Comparison of ENCODE assay signal across 28 cellular contexts in genomic region chr20:13264902-13265301, GRCh38. TPM values are rescaled to one million over a fixed set of nuclear protein-coding genes. Genes with fewer than 3 reads are reported as not detected.
"Had no signal": no experiment of that assay in that cellular context is flagged by ENCODE, and none has a peak within 500 bp of the region (broad histone marks: within the 10 kb centered on the region; RNA-seq: fewer than 3 reads in every experiment).

No MANE protein-coding gene starts in this region.

- H3K36me3 ChIP-seq: breast epithelium, esophagus muscularis mucosa, heart right ventricle, ovary, right lobe of liver, thoracic aorta, uterus had no signal

- DNase-seq: activated CD4-positive, alpha-beta memory T cell treated with anti-CD3 and anti-CD28 coated beads for 36 hours; activated CD4-positive, alpha-beta T cell treated with anti-CD3 and anti-CD28 coated beads, Interleukin-2, amount 10 ng/mL, durations not matched to agents 24 days and 14 days; activated CD4-positive, CD25-positive, alpha-beta regulatory T cell treated with anti-CD3 and anti-CD28 coated beads, Interleukin-2, amount 50 U/mL, for 72 hours; activated CD8-positive, alpha-beta memory T cell treated with anti-CD3 and anti-CD28 coated beads, Interleukin-2, amount 50 U/mL, for 4 hours; activated gamma-delta T cell; activated naive CD4-positive, alpha-beta T cell treated with anti-CD3 and anti-CD28 coated beads, Interleukin-2, amount 50 U/mL, for 16 hours; activated naive CD8-positive, alpha-beta T cell treated with anti-CD3 and anti-CD28 coated beads, Interleukin-2, amount 50 U/mL, for 24 hours; activated T-cell treated with anti-CD3 and anti-CD28 coated beads, Interleukin-2, amount 50 U/mL, for 1 hour; amygdala; central memory CD4-positive, alpha-beta T cell; dermis blood vessel endothelial cell; effector CD4-positive, alpha-beta T cell; foreskin keratinocyte; heart right ventricle; midbrain; naive thymus-derived CD4-positive, alpha-beta T cell; ovary; right lobe of liver; stimulated activated CD4-positive, alpha-beta T cell treated with anti-CD3 and anti-CD28 coated beads, Interleukin-4, amount 100 ng/mL, for 1 hour; stimulated activated naive CD8-positive, alpha-beta T cell treated with anti-CD3 and anti-CD28 coated beads, Interleukin-15, Interleukin-2, amounts not matched to agents 100 U/mL and 50 U/mL, for 24 hours; uterus had no signal

- H3K27ac ChIP-seq: breast epithelium, esophagus muscularis mucosa, foreskin keratinocyte, heart right ventricle, ovary, right lobe of liver, thoracic aorta, uterus had no signal

- H3K27me3 ChIP-seq: breast epithelium, esophagus muscularis mucosa, foreskin keratinocyte, ovary, right lobe of liver, uterus had no signal

- H3K4me3 ChIP-seq: breast epithelium, esophagus muscularis mucosa, heart right ventricle, ovary, right lobe of liver, thoracic aorta, uterus had no signal

- H3K4me1 ChIP-seq: breast epithelium, esophagus muscularis mucosa, foreskin keratinocyte, uterus had no signal

- H3K27ac Mint-ChIP-seq: activated CD4-positive, alpha-beta memory T cell treated with anti-CD3 and anti-CD28 coated beads for 36 hours; activated CD4-positive, alpha-beta T cell treated with anti-CD3 and anti-CD28 coated beads, Interleukin-2, amount 10 ng/mL, durations not matched to agents 24 days and 14 days; activated naive CD8-positive, alpha-beta T cell treated with anti-CD3 and anti-CD28 coated beads, Interleukin-2, amount 50 U/mL, for 24 hours; memory B cell; progenitor cell of endocrine pancreas; type B pancreatic cell had no signal

- H3K4me1 Mint-ChIP-seq: memory B cell had no signal

- ATAC-seq: activated naive CD8-positive, alpha-beta T cell treated with anti-CD3 and anti-CD28 coated beads, Interleukin-2, amount 50 U/mL, for 24 hours; foreskin keratinocyte; heart right ventricle; naive thymus-derived CD4-positive, alpha-beta T cell; right lobe of liver; stimulated activated naive CD8-positive, alpha-beta T cell treated with anti-CD3 and anti-CD28 coated beads, Interleukin-15, Interleukin-2, amounts not matched to agents 100 U/mL and 50 U/mL, for 24 hours had no signal

- H3K9me3 Mint-ChIP-seq: activated CD4-positive, alpha-beta memory T cell treated with anti-CD3 and anti-CD28 coated beads for 36 hours; activated CD4-positive, alpha-beta T cell treated with anti-CD3 and anti-CD28 coated beads, Interleukin-2, amount 10 ng/mL, durations not matched to agents 24 days and 14 days; activated naive CD8-positive, alpha-beta T cell treated with anti-CD3 and anti-CD28 coated beads, Interleukin-2, amount 50 U/mL, for 24 hours; type B pancreatic cell had no signal

- H3K27me3 Mint-ChIP-seq: activated CD4-positive, alpha-beta memory T cell treated with anti-CD3 and anti-CD28 coated beads for 36 hours had no signal

- H3K9me3 ChIP-seq: breast epithelium, esophagus muscularis mucosa, heart right ventricle, ovary, right lobe of liver, thoracic aorta, uterus had no signal

- H3K4me3 Mint-ChIP-seq: activated CD4-positive, alpha-beta memory T cell treated with anti-CD3 and anti-CD28 coated beads for 36 hours; activated CD4-positive, alpha-beta T cell treated with anti-CD3 and anti-CD28 coated beads, Interleukin-2, amount 10 ng/mL, durations not matched to agents 24 days and 14 days; activated naive CD8-positive, alpha-beta T cell treated with anti-CD3 and anti-CD28 coated beads, Interleukin-2, amount 50 U/mL, for 24 hours; memory B cell; naive thymus-derived CD4-positive, alpha-beta T cell; type B pancreatic cell had no signal

- H3K36me3 Mint-ChIP-seq: activated CD4-positive, alpha-beta memory T cell treated with anti-CD3 and anti-CD28 coated beads for 36 hours; memory B cell had no signal

RNA-seq across cellular contexts. Expression of gene ISM1, which starts 43.8 kb away (rescaled TPM):
- total RNA-seq: kidney epithelial cell had no signal
